Comparison of ENCODE assay signal across 26 cellular contexts in the genomic region with DNA sequence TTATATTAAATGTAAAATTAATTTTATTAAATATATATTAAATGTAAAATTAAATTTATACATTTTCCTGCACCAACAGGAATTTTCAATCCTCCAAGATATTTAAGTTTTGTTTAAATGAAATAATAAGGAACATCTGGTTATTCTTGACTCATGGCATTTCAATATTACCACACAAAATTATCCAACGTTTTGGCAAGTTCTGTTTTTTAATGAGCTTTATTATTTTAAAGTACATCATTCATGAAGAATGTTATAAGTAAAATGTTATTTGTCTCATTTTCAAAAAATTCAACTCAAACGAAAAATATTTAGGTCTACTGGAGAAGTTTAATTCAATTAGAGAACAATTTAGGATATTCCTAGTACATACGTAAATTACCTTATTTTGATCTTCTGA.
"Had no signal": no experiment of that assay in that cellular context is flagged by ENCODE, and none has a peak within 500 bp of the region (broad histone marks: within the 10 kb centered on the region; RNA-seq: fewer than 3 reads in every experiment).

No MANE protein-coding gene starts in this region.

- DNase-seq: activated CD4-positive, alpha-beta T cell treated with anti-CD3 and anti-CD28 coated beads, Interleukin-2, amount 50 U/mL, for 1 hour; activated CD4-positive, CD25-positive, alpha-beta regulatory T cell treated with anti-CD3 and anti-CD28 coated beads, Interleukin-2, amount 50 U/mL, for 72 hours; activated gamma-delta T cell treated with Interleukin-2 at 50 U/mL for 16 hours; activated T-cell treated with anti-CD3 and anti-CD28 coated beads, Interleukin-2, amount 50 U/mL, for 1 hour; aorta; brain microvascular endothelial cell; caudate nucleus; glutamatergic neuron; hippocampal formation; left cardiac atrium; midbrain; natural killer cell; pancreas; psoas muscle; spleen; stimulated activated CD4-positive, alpha-beta T cell treated with anti-CD3 and anti-CD28 coated beads, Interleukin-4, amount 100 ng/mL, for 1 hour; substantia nigra; T-cell; thyroid gland; upper lobe of right lung had no signal

- H3K27me3 Mint-ChIP-seq: activated naive CD4-positive, alpha-beta T cell treated with anti-CD3 and anti-CD28 coated beads, Interleukin-2, amount 50 U/mL, for 24 hours; stimulated activated naive CD8-positive, alpha-beta T cell treated with anti-CD3 and anti-CD28 coated beads, Interleukin-15, Interleukin-2, amounts not matched to agents 100 ng/mL and 50 ng/mL, for 24 hours; T-cell had no signal

- H3K36me3 Mint-ChIP-seq: activated naive CD4-positive, alpha-beta T cell treated with anti-CD3 and anti-CD28 coated beads, Interleukin-2, amount 50 U/mL, for 24 hours; natural killer cell; T-cell had no signal

- H3K27ac ChIP-seq: brain microvascular endothelial cell, esophagus muscularis mucosa, pancreas, psoas muscle, right atrium auricular region, spleen, thyroid gland, upper lobe of right lung, VCaP had no signal

- H3K36me3 ChIP-seq: brain microvascular endothelial cell, esophagus muscularis mucosa, pancreas, right atrium auricular region, spleen, thyroid gland, upper lobe of right lung had no signal

- H3K4me3 ChIP-seq: esophagus muscularis mucosa, pancreas, psoas muscle, right atrium auricular region, spleen, thyroid gland, upper lobe of right lung had no signal

- H3K9me3 ChIP-seq: esophagus muscularis mucosa, pancreas, psoas muscle, right atrium auricular region, thyroid gland, upper lobe of right lung had no signal

- H3K4me1 ChIP-seq: esophagus muscularis mucosa, pancreas, psoas muscle, right atrium auricular region, spleen, thyroid gland, upper lobe of right lung had no signal

- ATAC-seq: left cardiac atrium, natural killer cell, pancreas, psoas muscle, T-cell, upper lobe of right lung had no signal

- H3K27me3 ChIP-seq: brain microvascular endothelial cell, esophagus muscularis mucosa, pancreas, right atrium auricular region, spleen, thyroid gland, upper lobe of right lung had no signal

- H3K4me1 Mint-ChIP-seq: activated naive CD4-positive, alpha-beta T cell treated with anti-CD3 and anti-CD28 coated beads, Interleukin-2, amount 50 U/mL, for 24 hours; natural killer cell; T-cell had no signal

- H3K27ac Mint-ChIP-seq: activated naive CD4-positive, alpha-beta T cell treated with anti-CD3 and anti-CD28 coated beads, Interleukin-2, amount 50 U/mL, for 24 hours; natural killer cell; stimulated activated naive CD8-positive, alpha-beta T cell treated with anti-CD3 and anti-CD28 coated beads, Interleukin-15, Interleukin-2, amounts not matched to agents 100 ng/mL and 50 ng/mL, for 24 hours; T-cell; T-helper 2 cell treated with Interferon-gamma antibody and Interleukin-4, amounts not matched to agents 5 μg/mL and 100 μg/mL, for 36 hours had no signal

- H3K4me3 Mint-ChIP-seq: activated naive CD4-positive, alpha-beta T cell treated with anti-CD3 and anti-CD28 coated beads, Interleukin-2, amount 50 U/mL, for 24 hours; natural killer cell; stimulated activated naive CD8-positive, alpha-beta T cell treated with anti-CD3 and anti-CD28 coated beads, Interleukin-15, Interleukin-2, amounts not matched to agents 100 ng/mL and 50 ng/mL, for 24 hours; T-cell; T-helper 2 cell treated with Interferon-gamma antibody and Interleukin-4, amounts not matched to agents 5 μg/mL and 100 μg/mL, for 36 hours had no signal
